In genomic region chr1:163821679-163822078, GRCh38 we compare ENCODE assay signal across 22 cellular contexts.
A peak's percentile ranks its signal among the peaks of the same experiment; 100 is the strongest.
DNase-seq lines count a peak whose midpoint lies in the region; ATAC-seq, FAIRE-seq and TF ChIP-seq lines count a peak whose summit lies in the region.
"Had no signal": no experiment of that assay in that cellular context is flagged by ENCODE, and none has a peak within 500 bp of the region (broad histone marks: within the 10 kb centered on the region; RNA-seq: fewer than 3 reads in every experiment).

No MANE protein-coding gene starts in this region.

- no peaks in the 10 kb centered on the region for H3K9me3 ChIP-seq in keratinocyte (ENCODE audit: control insufficient read depth, low read depth, low read length)
- H3K9me3 ChIP-seq: A549; BLaER1 treated with 17β-estradiol and CSF1 and Interleukin-3, amounts not matched to agents 10 nM and 100 nM; Caco-2 had no signal

- peaks cover 15% of the 10 kb centered on the region for H3K9me3 Mint-ChIP-seq in mesothelial cell of epicardium
- no peaks in the 10 kb centered on the region for H3K9me3 Mint-ChIP-seq in activated naive CD8-positive, alpha-beta T cell treated with anti-CD3 and anti-CD28 coated beads, Interleukin-2, amount 50 U/mL, for 24 hours
- H3K9me3 Mint-ChIP-seq in activated CD4-positive, alpha-beta memory T cell treated with anti-CD3 and anti-CD28 coated beads for 36 hours: peaks cover 2% of the 10 kb centered on the region
- H3K9me3 Mint-ChIP-seq: CD4-positive, alpha-beta T cell had no signal

- no peaks in the 10 kb centered on the region for H3K9me1 ChIP-seq in keratinocyte (ENCODE audit: control insufficient read depth, extremely low read depth, insufficient read depth, low read length)

- dilution Hi-C loops in keratinocyte (cut with MboI; ENCODE audit: extremely low pct_ligation_motif_present, low sequenced_read_pairs): no loop called here

- no peaks in the 10 kb centered on the region for H3K27me3 ChIP-seq in keratinocyte (ENCODE audit: control insufficient read depth, extremely low read depth, insufficient read depth, low read length)
- H3K27me3 ChIP-seq: BLaER1 treated with 17β-estradiol and CSF1 and Interleukin-3, amounts not matched to agents 10 nM and 100 nM had no signal

- ATAC-seq in activated naive CD8-positive, alpha-beta T cell treated with anti-CD3 and anti-CD28 coated beads, Interleukin-2, amount 50 U/mL, for 24 hours: no peak
- no peak for ATAC-seq in HG03442 (IDR thresholded peaks at IDR 0.05; ENCODE audit: unreplicated experiment)
- ATAC-seq: A549; CD8-positive, alpha-beta T cell; GM12878 had no signal

- peaks cover 1% of the 10 kb centered on the region for H3K36me3 Mint-ChIP-seq in mesothelial cell of epicardium
- no peaks in the 10 kb centered on the region for H3K36me3 Mint-ChIP-seq in activated naive CD8-positive, alpha-beta T cell treated with anti-CD3 and anti-CD28 coated beads, Interleukin-2, amount 50 U/mL, for 24 hours (ENCODE audit: low read depth)
- H3K36me3 Mint-ChIP-seq in activated CD4-positive, alpha-beta memory T cell treated with anti-CD3 and anti-CD28 coated beads for 36 hours: no peaks in the 10 kb centered on the region
- H3K36me3 Mint-ChIP-seq: CD8-positive, alpha-beta T cell had no signal

- no peak overlapping the region for H2AFZ ChIP-seq in keratinocyte (ENCODE audit: control insufficient read depth, low read length)

- H3K4me2 ChIP-seq in keratinocyte (ENCODE audit: control insufficient read depth, extremely low read depth, insufficient read depth, low read depth, low read length): no peak overlapping the region
- H3K4me2 ChIP-seq: A549; BLaER1 treated with 17β-estradiol and CSF1 and Interleukin-3, amounts not matched to agents 10 nM and 100 nM had no signal

- intact Hi-C loops in activated CD4-positive, alpha-beta memory T cell treated with anti-CD3 and anti-CD28 coated beads for 36 hours (cut with micrococcal nuclease): no loop called here

- peak overlapping the region; percentile 92 for H3K27ac Mint-ChIP-seq in mesothelial cell of epicardium
- H3K27ac Mint-ChIP-seq in activated naive CD8-positive, alpha-beta T cell treated with anti-CD3 and anti-CD28 coated beads, Interleukin-2, amount 50 U/mL, for 24 hours: no peak overlapping the region
- H3K27ac Mint-ChIP-seq in activated CD4-positive, alpha-beta memory T cell treated with anti-CD3 and anti-CD28 coated beads for 36 hours: no peak overlapping the region
- H3K27ac Mint-ChIP-seq: B cell; CD4-positive, alpha-beta T cell; CD8-positive, alpha-beta T cell had no signal

- H3K79me2 ChIP-seq in keratinocyte (ENCODE audit: control insufficient read depth, insufficient read depth, low read length): no peaks in the 10 kb centered on the region

- no peak overlapping the region for H3K4me3 ChIP-seq in epithelial cell of esophagus (ENCODE audit: low read length)
- no peak overlapping the region for H3K4me3 ChIP-seq in keratinocyte (ENCODE audit: control insufficient read depth in 2 of 3, extremely low read depth in 1 of 3, insufficient read depth in 2 of 3, low read depth in 1 of 3, low read length in 3 of 3)
- H3K4me3 ChIP-seq: A549; BLaER1 treated with 17β-estradiol and CSF1 and Interleukin-3, amounts not matched to agents 10 nM and 100 nM; GM12878 had no signal

- H3K27me3 Mint-ChIP-seq in mesothelial cell of epicardium (ENCODE audit: low read depth): no peaks in the 10 kb centered on the region
- no peaks in the 10 kb centered on the region for H3K27me3 Mint-ChIP-seq in activated naive CD8-positive, alpha-beta T cell treated with anti-CD3 and anti-CD28 coated beads, Interleukin-2, amount 50 U/mL, for 24 hours
- no peaks in the 10 kb centered on the region for H3K27me3 Mint-ChIP-seq in activated CD4-positive, alpha-beta memory T cell treated with anti-CD3 and anti-CD28 coated beads for 36 hours
- H3K27me3 Mint-ChIP-seq: B cell; CD4-positive, alpha-beta T cell had no signal

- DNase-seq in NCI-H69 (lab: John Stamatoyannopoulos, UW) (peak; percentile 14), epithelial cell of esophagus (ENCODE audit: low read depth) (peak; percentile 64), keratinocyte (ENCODE audit: low read depth, low spot score) (peak; percentile 4), mesothelial cell of epicardium (ENCODE audit: low spot score in 2 of 2, unreplicated experiment in 2 of 2) (no peak)
- no peak for DNase-seq in activated naive CD8-positive, alpha-beta T cell treated with anti-CD3 and anti-CD28 coated beads, Interleukin-2, amount 50 U/mL, for 24 hours
- no peak for DNase-seq in activated CD4-positive, alpha-beta memory T cell treated with anti-CD3 and anti-CD28 coated beads for 36 hours
- DNase-seq: AML-193; Caco-2; Calu3; CD4-positive, alpha-beta T cell; CD8-positive, alpha-beta T cell; DMS79 treated with DMSO at 0.1 percent for 48 hours; GDM1 had no signal

- no peaks in the 10 kb centered on the region for H4K20me1 ChIP-seq in keratinocyte (ENCODE audit: control insufficient read depth, extremely low read depth, insufficient read depth, low read length)
- H4K20me1 ChIP-seq: BLaER1 treated with 17β-estradiol and CSF1 and Interleukin-3, amounts not matched to agents 10 nM and 100 nM had no signal

- TF ChIP-seq CTCF in epithelial cell of esophagus (IDR thresholded peaks at IDR 0.05; ENCODE audit: insufficient read depth, low read depth, low read length, missing control alignments): no peak
- no peak for TF ChIP-seq CTCF in keratinocyte (optimal IDR thresholded peaks at IDR 0.05 in 1 of 3, IDR thresholded peaks at IDR 0.05 in 1 of 3, conservative IDR thresholded peaks at IDR 0.05 in 1 of 3; ENCODE audit: extremely low read depth in 1 of 3, insufficient read depth in 2 of 3, low read length in 3 of 3)
- no peak for TF ChIP-seq CTCF in mesothelial cell of epicardium (IDR thresholded peaks at IDR 0.05; ENCODE audit: unreplicated experiment)

- POLR2A ChIA-PET in activated CD4-positive, alpha-beta memory T cell treated with anti-CD3 and anti-CD28 coated beads for 36 hours (lab: Charles Lee): interaction anchor here (0.6 kb wide), 1 partner anchor 450 kb away, joined by 3 read pairs; no protein-coding TSS in a partner anchor

- peaks cover 6% of the 10 kb centered on the region for H3K4me1 ChIP-seq in keratinocyte (ENCODE audit: control insufficient read depth, extremely low read depth, insufficient read depth, low read length)
- H3K4me1 ChIP-seq: A549, Caco-2 had no signal

- no peak overlapping the region for H3K27ac ChIP-seq in keratinocyte (ENCODE audit: control insufficient read depth, insufficient read depth, low read length)
- H3K27ac ChIP-seq: 22Rv1; A549; BLaER1 treated with 17β-estradiol and CSF1 and Interleukin-3, amounts not matched to agents 10 nM and 100 nM; C4-2B had no signal

- no peak overlapping the region for H3K4me3 Mint-ChIP-seq in mesothelial cell of epicardium
- no peak overlapping the region for H3K4me3 Mint-ChIP-seq in activated naive CD8-positive, alpha-beta T cell treated with anti-CD3 and anti-CD28 coated beads, Interleukin-2, amount 50 U/mL, for 24 hours
- no peak overlapping the region for H3K4me3 Mint-ChIP-seq in activated CD4-positive, alpha-beta memory T cell treated with anti-CD3 and anti-CD28 coated beads for 36 hours
- H3K4me3 Mint-ChIP-seq: B cell; CD4-positive, alpha-beta T cell; CD8-positive, alpha-beta T cell had no signal

- no peaks in the 10 kb centered on the region for H3K36me3 ChIP-seq in keratinocyte (ENCODE audit: control insufficient read depth in 2 of 2, extremely low read depth in 1 of 2, insufficient read depth in 2 of 2, low read length in 2 of 2)
- H3K36me3 ChIP-seq: BLaER1 treated with 17β-estradiol and CSF1 and Interleukin-3, amounts not matched to agents 10 nM and 100 nM had no signal

- H3K4me1 Mint-ChIP-seq in mesothelial cell of epicardium: peaks cover 54% of the 10 kb centered on the region
- no peaks in the 10 kb centered on the region for H3K4me1 Mint-ChIP-seq in activated naive CD8-positive, alpha-beta T cell treated with anti-CD3 and anti-CD28 coated beads, Interleukin-2, amount 50 U/mL, for 24 hours
- H3K4me1 Mint-ChIP-seq in activated CD4-positive, alpha-beta memory T cell treated with anti-CD3 and anti-CD28 coated beads for 36 hours (ENCODE audit: low read depth): no peaks in the 10 kb centered on the region
- H3K4me1 Mint-ChIP-seq: B cell had no signal

- CTCF ChIA-PET in activated CD4-positive, alpha-beta memory T cell treated with anti-CD3 and anti-CD28 coated beads for 36 hours (lab: Charles Lee): no interaction called here

- no peak overlapping the region for H3K9ac ChIP-seq in keratinocyte (ENCODE audit: control insufficient read depth, extremely low read depth, insufficient read depth, low read length)
- H3K9ac ChIP-seq: BLaER1 treated with 17β-estradiol and CSF1 and Interleukin-3, amounts not matched to agents 10 nM and 100 nM had no signal

- FAIRE-seq in keratinocyte (lab: Jason Lieb, UNC): no peak
- FAIRE-seq: A549, GM12878, GM12892, GM18507 had no signal

Comparison
In these comparisons a context has a peak if more than half of its experiments do, and no peak if none do; other contexts are left out.
1. DNase-seq: peak in NCI-H69 (single experiment), epithelial cell of esophagus (single experiment) and keratinocyte (single experiment); none in mesothelial cell of epicardium (0 of 2), activated naive CD8-positive, alpha-beta T cell treated with anti-CD3 and anti-CD28 coated beads, Interleukin-2, amount 50 U/mL, for 24 hours (single experiment) and activated CD4-positive, alpha-beta memory T cell treated with anti-CD3 and anti-CD28 coated beads for 36 hours (single experiment).